15 cellular contexts compared by ENCODE assay signal in the genomic region with DNA sequence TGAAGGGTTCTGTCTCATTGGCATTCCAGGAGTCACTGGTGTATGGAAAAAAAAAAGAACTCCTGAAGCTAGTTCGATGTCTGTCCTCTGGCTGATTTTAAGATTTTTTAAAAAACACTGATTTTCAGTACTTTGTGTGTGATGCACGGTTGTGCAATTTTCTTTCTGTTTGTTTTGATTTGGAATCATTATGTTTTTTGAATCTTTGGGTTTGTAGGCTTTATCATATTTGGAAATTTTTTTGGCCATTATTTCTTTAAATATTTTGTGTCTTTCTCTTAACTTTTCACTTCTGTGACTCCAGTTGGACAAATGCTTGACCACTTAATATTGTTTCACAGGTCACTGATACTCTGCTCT.
"Had no signal": no experiment of that assay in that cellular context is flagged by ENCODE, and none has a peak within 500 bp of the region (broad histone marks: within the 10 kb centered on the region; RNA-seq: fewer than 3 reads in every experiment).

No MANE protein-coding gene starts in this region.

- H3K9me3 ChIP-seq: vagina had no signal

- ATAC-seq: activated naive CD4-positive, alpha-beta T cell treated with anti-CD3 and anti-CD28 coated beads, Interleukin-2, amount 50 U/mL, for 72 hours; heart right ventricle; naive thymus-derived CD4-positive, alpha-beta T cell; stimulated activated naive CD8-positive, alpha-beta T cell treated with anti-CD3 and anti-CD28 coated beads, Interleukin-15, Interleukin-2, amounts not matched to agents 100 U/mL and 50 U/mL, for 24 hours had no signal

- H3K27me3 Mint-ChIP-seq: memory B cell; naive thymus-derived CD4-positive, alpha-beta T cell had no signal

- H3K4me3 ChIP-seq: dorsolateral prefrontal cortex, heart right ventricle, tibial nerve, vagina had no signal

- DNase-seq: activated CD4-positive, alpha-beta T cell treated with anti-CD3 and anti-CD28 coated beads, Interleukin-2, amount 50 U/mL, for 4 hours; activated gamma-delta T cell treated with Interleukin-2 at 50 U/mL for 16 hours; activated T-cell treated with anti-CD3 and anti-CD28 coated beads for 4 hours; central memory CD4-positive, alpha-beta T cell; dorsolateral prefrontal cortex; heart right ventricle; naive thymus-derived CD4-positive, alpha-beta T cell; retina; stimulated activated naive CD8-positive, alpha-beta T cell treated with anti-CD3 and anti-CD28 coated beads, Interleukin-15, Interleukin-2, amounts not matched to agents 100 U/mL and 50 U/mL, for 24 hours had no signal

- H3K27ac Mint-ChIP-seq: activated naive CD4-positive, alpha-beta T cell treated with anti-CD3 and anti-CD28 coated beads, Interleukin-2, amount 50 U/mL, for 72 hours; activated T-helper 1 cell treated with anti-CD3 and anti-CD28 coated beads, Interleukin-12 subunit alpha, Interleukin-12 subunit beta, Interleukin-2, Interleukin-4 antibody, amounts not matched to agents 30 ng/mL and 10 ng/mL and 1 ng/mL, durations not matched to agents 14 hours and 24 hours and 36 hours; memory B cell; naive thymus-derived CD4-positive, alpha-beta T cell had no signal

- H3K36me3 ChIP-seq: heart right ventricle, tibial nerve, vagina had no signal

- H3K4me1 Mint-ChIP-seq: memory B cell; naive thymus-derived CD4-positive, alpha-beta T cell had no signal

- H3K4me1 ChIP-seq: heart right ventricle, tibial nerve had no signal

- H3K27me3 ChIP-seq: dorsolateral prefrontal cortex, heart right ventricle, tibial nerve, vagina had no signal

- H3K4me3 Mint-ChIP-seq: activated T-helper 1 cell treated with anti-CD3 and anti-CD28 coated beads, Interleukin-12 subunit alpha, Interleukin-12 subunit beta, Interleukin-2, Interleukin-4 antibody, amounts not matched to agents 30 ng/mL and 10 ng/mL and 1 ng/mL, durations not matched to agents 14 hours and 24 hours and 36 hours; memory B cell; naive thymus-derived CD4-positive, alpha-beta T cell had no signal

- H3K27ac ChIP-seq: dorsolateral prefrontal cortex, heart right ventricle, tibial nerve, vagina had no signal

- FAIRE-seq: TTC549 had no signal
